Comparison of ENCODE assay signal across 26 cellular contexts in genomic region chr3:188728371-188728896, GRCh38.
DNase-seq lines count a peak whose midpoint lies in the region; ATAC-seq, FAIRE-seq and TF ChIP-seq lines count a peak whose summit lies in the region.
"Had no signal": no experiment of that assay in that cellular context is flagged by ENCODE, and none has a peak within 500 bp of the region (broad histone marks: within the 10 kb centered on the region; RNA-seq: fewer than 3 reads in every experiment).

No MANE protein-coding gene starts in this region.

- H3K4me1 Mint-ChIP-seq in activated T-cell treated with anti-CD3 and anti-CD28 coated beads, Interleukin-2, amount 50 U/mL, for 4 hours (ENCODE audit: low read depth): peaks cover 32% of the 10 kb centered on the region
- H3K4me1 Mint-ChIP-seq in Caco-2 (ENCODE audit: low read depth, unreplicated experiment): peaks cover 8% of the 10 kb centered on the region
- peaks cover 49% of the 10 kb centered on the region for H3K4me1 Mint-ChIP-seq in activated B cell treated with CpG ODN at 0.5 μM for 24 hours
- H3K4me1 Mint-ChIP-seq in naive B cell: peaks cover 22 to 42% (median 24%) of the 10 kb centered on the region in 3 donors
- peaks cover 23% of the 10 kb centered on the region for H3K4me1 Mint-ChIP-seq in CD4-positive, alpha-beta T cell (ENCODE audit: low read depth)

- no peak for FAIRE-seq in pancreas (lab: Jason Lieb, UNC)
- FAIRE-seq: A204.1 had no signal

- H3K27me3 Mint-ChIP-seq in activated T-cell treated with anti-CD3 and anti-CD28 coated beads, Interleukin-2, amount 50 U/mL, for 4 hours (ENCODE audit: low read depth): no peaks in the 10 kb centered on the region
- H3K27me3 Mint-ChIP-seq in Caco-2 (ENCODE audit: insufficient read depth, unreplicated experiment): no peaks in the 10 kb centered on the region
- no peaks in the 10 kb centered on the region for H3K27me3 Mint-ChIP-seq in activated B cell treated with CpG ODN at 0.5 μM for 24 hours
- no peaks in the 10 kb centered on the region for H3K27me3 Mint-ChIP-seq in naive B cell
- no peaks in the 10 kb centered on the region for H3K27me3 Mint-ChIP-seq in CD4-positive, alpha-beta T cell

- no TSS peak for BruUV-seq in Caco-2 (replicated peaks; lab: Mats Ljungman, UMichigan)

- intact Hi-C loops in Caco-2 (cut with micrococcal nuclease; ENCODE audit: unreplicated experiment) (no loop called here), activated B cell treated with CpG ODN at 0.5 μM for 24 hours (cut with micrococcal nuclease) (no loop called here), pancreas (cut with DNase I) (no loop called here), left colon (cut with DNase I, micrococcal nuclease) (no loop called here)
- intact Hi-C loops in CD4-positive, alpha-beta T cell (cut with DNase I, micrococcal nuclease): no loop called here

- H3K27me3 ChIP-seq in Caco-2 (replicated peaks; ENCODE audit: control insufficient read depth, insufficient read depth, low read length) (no peaks in the 10 kb centered on the region), pancreas (no peaks in the 10 kb centered on the region)
- H3K27me3 ChIP-seq in CD4-positive, alpha-beta T cell (ENCODE audit: control insufficient read depth, insufficient read depth, low read length): no peaks in the 10 kb centered on the region
- H3K27me3 ChIP-seq: BLaER1 treated with 17β-estradiol and CSF1 and Interleukin-3, amounts not matched to agents 10 nM and 100 nM; Peyer's patch had no signal

- POLR2A ChIA-PET in Caco-2 (lab: Charles Lee) (interaction anchor here (0.6 kb wide), 1 partner anchor 228 kb away, joined by 3 read pairs; no protein-coding TSS in a partner anchor), activated B cell treated with CpG ODN at 0.5 μM for 24 hours (lab: Charles Lee) (interaction anchor here (1.1 to 1.6 kb wide), 3 partner anchors 15 to 145 kb away, joined by 3 to 6 read pairs (median 4); no protein-coding TSS in a partner anchor)
- POLR2A ChIA-PET in CD4-positive, alpha-beta T cell (lab: Charles Lee): no interaction called here

- no peak overlapping the region for H3K27ac ChIP-seq in pancreas
- H3K27ac ChIP-seq in CD4-positive, alpha-beta T cell (ENCODE audit: low read depth, low read length): no peak overlapping the region
- H3K27ac ChIP-seq: BLaER1 treated with 17β-estradiol and CSF1 and Interleukin-3, amounts not matched to agents 10 nM and 100 nM; GM23248; Peyer's patch had no signal

- DNase-seq in activated T-cell treated with anti-CD3 and anti-CD28 coated beads, Interleukin-2, amount 50 U/mL, for 4 hours: no peak
- DNase-seq in activated T-cell treated with anti-CD3 and anti-CD28 coated beads, Interleukin-2, amount 50 U/mL, for 1 hour: no peak
- DNase-seq in Caco-2 (no peak), activated B cell treated with CpG ODN at 0.5 μM for 24 hours (no peak), naive B cell (no peak), pancreas (no peak), left colon (no peak)
- no peak for DNase-seq in CD4-positive, alpha-beta T cell
- DNase-seq: CD8-positive, alpha-beta T cell; DMS 273 treated with DMSO at 0.1 percent for 48 hours; DMS79 treated with DMSO at 0.1 percent for 48 hours; GM23248; H7; NCI-H1092 treated with DMSO at 0.1 percent for 48 hours; NCI-H1436; NCI-H187; NCI-H2081 treated with DMSO at 0.1 percent for 48 hours; NCI-H2171; NCI-H226; NCI-H510A; NCI-H69; OCI-M1; Peyer's patch; SHP77 treated with DMSO at 0.1 percent for 48 hours had no signal

- H3K9me3 ChIP-seq in Caco-2: no peaks in the 10 kb centered on the region
- no peaks in the 10 kb centered on the region for H3K9me3 ChIP-seq in pancreas
- no peaks in the 10 kb centered on the region for H3K9me3 ChIP-seq in CD4-positive, alpha-beta T cell (ENCODE audit: control insufficient read depth, low read length)
- H3K9me3 ChIP-seq: Peyer's patch had no signal

- 0 to 71% methylated on average over 1 of the region's 1 CpG for WGBS in pancreas, 2 donors

- peak overlapping the region; percentile 13 for H3K27ac Mint-ChIP-seq in Caco-2 (ENCODE audit: unreplicated experiment)
- H3K27ac Mint-ChIP-seq in activated B cell treated with CpG ODN at 0.5 μM for 24 hours: peak overlapping the region; percentile 50
- H3K27ac Mint-ChIP-seq in naive B cell: peak overlapping the region; percentile 13 to 92 (median 20)
- no peak overlapping the region for H3K27ac Mint-ChIP-seq in CD4-positive, alpha-beta T cell
- H3K27ac Mint-ChIP-seq: CD8-positive, alpha-beta T cell had no signal

- H3K4me1 ChIP-seq in Caco-2 (peaks cover 13% of the 10 kb centered on the region; the same call in 1 of the 2 replicates), pancreas (no peaks in the 10 kb centered on the region)

- CTCF ChIA-PET in Caco-2 (lab: Charles Lee) (no interaction called here), activated B cell treated with CpG ODN at 0.5 μM for 24 hours (lab: Charles Lee) (interaction anchor here (0.6 to 1.6 kb wide), 3 partner anchors 111 to 988 kb away, joined by 3 to 4 read pairs (median 3); no protein-coding TSS in a partner anchor)
- CTCF ChIA-PET in CD4-positive, alpha-beta T cell (lab: Charles Lee): interaction anchor here (1.1 kb wide), 1 partner anchor 16 kb away, joined by 3 read pairs; no protein-coding TSS in a partner anchor

- peaks cover 13% of the 10 kb centered on the region for H3K36me3 Mint-ChIP-seq in activated T-cell treated with anti-CD3 and anti-CD28 coated beads, Interleukin-2, amount 50 U/mL, for 4 hours (ENCODE audit: insufficient read depth)
- H3K36me3 Mint-ChIP-seq in Caco-2 (ENCODE audit: insufficient read depth, unreplicated experiment) (peaks cover 33% of the 10 kb centered on the region), activated B cell treated with CpG ODN at 0.5 μM for 24 hours (ENCODE audit: low read depth) (no peaks in the 10 kb centered on the region), naive B cell (no peaks in the 10 kb centered on the region)
- H3K36me3 Mint-ChIP-seq in CD4-positive, alpha-beta T cell (ENCODE audit: low read depth): no peaks in the 10 kb centered on the region
- H3K36me3 Mint-ChIP-seq: CD8-positive, alpha-beta T cell had no signal

- no peaks in the 10 kb centered on the region for H3K9me3 Mint-ChIP-seq in activated T-cell treated with anti-CD3 and anti-CD28 coated beads, Interleukin-2, amount 50 U/mL, for 4 hours
- H3K9me3 Mint-ChIP-seq in Caco-2 (ENCODE audit: unreplicated experiment): no peaks in the 10 kb centered on the region
- H3K9me3 Mint-ChIP-seq in activated B cell treated with CpG ODN at 0.5 μM for 24 hours: no peaks in the 10 kb centered on the region
- H3K9me3 Mint-ChIP-seq in naive B cell: no peaks in the 10 kb centered on the region
- H3K9me3 Mint-ChIP-seq in CD4-positive, alpha-beta T cell: no peaks in the 10 kb centered on the region
- H3K9me3 Mint-ChIP-seq: CD8-positive, alpha-beta T cell had no signal

- no peak overlapping the region for H3K4me3 ChIP-seq in Caco-2 (ENCODE audit: low read depth, low read length)
- no peak overlapping the region for H3K4me3 ChIP-seq in pancreas
- H3K4me3 ChIP-seq: BLaER1 treated with 17β-estradiol and CSF1 and Interleukin-3, amounts not matched to agents 10 nM and 100 nM; GM23248; Peyer's patch had no signal

- H3K36me3 ChIP-seq in Caco-2 (ENCODE audit: control insufficient read depth, insufficient read depth, low read length): no peaks in the 10 kb centered on the region
- no peaks in the 10 kb centered on the region for H3K36me3 ChIP-seq in pancreas
- H3K36me3 ChIP-seq: Peyer's patch had no signal

- H3K4me3 Mint-ChIP-seq in activated T-cell treated with anti-CD3 and anti-CD28 coated beads, Interleukin-2, amount 50 U/mL, for 4 hours: no peak overlapping the region
- H3K4me3 Mint-ChIP-seq in Caco-2 (ENCODE audit: unreplicated experiment): no peak overlapping the region
- no peak overlapping the region for H3K4me3 Mint-ChIP-seq in activated B cell treated with CpG ODN at 0.5 μM for 24 hours
- peak overlapping the region in 3 of 8 donors; percentile 32 to 68 (median 51) for H3K4me3 Mint-ChIP-seq in naive B cell
- H3K4me3 Mint-ChIP-seq in CD4-positive, alpha-beta T cell: no peak overlapping the region
- H3K4me3 Mint-ChIP-seq: CD8-positive, alpha-beta T cell had no signal

- no peak for TF ChIP-seq CTCF in Caco-2 (IDR thresholded peaks at IDR 0.05; ENCODE audit: insufficient read depth in 1 of 2, low read depth in 1 of 2, low read length in 1 of 2, severe bottlenecking in 1 of 2, unreplicated experiment in 1 of 2)
- no peak for TF ChIP-seq CTCF in activated B cell treated with CpG ODN at 0.5 μM for 24 hours (IDR thresholded peaks at IDR 0.05)
- no peak for TF ChIP-seq CTCF in pancreas (IDR thresholded peaks at IDR 0.05)
- no peak for TF ChIP-seq CTCF in CD4-positive, alpha-beta T cell (IDR thresholded peaks at IDR 0.05)

- ATAC-seq in activated T-cell treated with anti-CD3 and anti-CD28 coated beads, Interleukin-2, amount 50 U/mL, for 4 hours: peak; percentile 69 to 74
- ATAC-seq in activated B cell treated with CpG ODN at 0.5 μM for 24 hours (ENCODE audit: low read depth) (no peak), naive B cell (ENCODE audit: low read depth in 2 of 2) (no peak), pancreas (no peak), left colon (no peak)
- no peak for ATAC-seq in CD4-positive, alpha-beta T cell (ENCODE audit: poor library complexity)
- ATAC-seq: CD8-positive, alpha-beta T cell had no signal

Comparison
In these comparisons a context has a peak if more than half of its experiments do, and no peak if none do; other contexts are left out.
1. ATAC-seq: peak in activated T-cell treated with anti-CD3 and anti-CD28 coated beads, Interleukin-2, amount 50 U/mL, for 4 hours (2 of 2); none in activated B cell treated with CpG ODN at 0.5 μM for 24 hours (single experiment), naive B cell (0 of 2), pancreas (0 of 4), CD4-positive, alpha-beta T cell (single experiment) and left colon (single experiment).